ENCODE assay signal across 1 cellular context in genomic region chr19:54137913-54138776, GRCh38.
A peak's percentile ranks its signal among the peaks of the same experiment; 100 is the strongest.
TF ChIP-seq lines count a peak whose summit lies in the region.

No MANE protein-coding gene starts in this region.

TF ChIP-seq in WTC11, 78 proteins besides CTCF, POLR2A, EP300 and RAD21 (continued from another document):
- TF ChIP-seq GRHL2 (CRISPR knock-in tag; IDR thresholded peaks at IDR 0.05; ENCODE audit: insufficient replicate concordance, severe bottlenecking) (no peak), ZBTB43 (CRISPR knock-in tag; IDR thresholded peaks at IDR 0.05) (0 out of 2 replicates have a peak, but pooled peaks have one; percentile 7), ZNF423 (CRISPR knock-in tag; IDR thresholded peaks at IDR 0.05) (peak; percentile 55; the same call in 1 of the 2 replicates), PRDM15 (CRISPR knock-in tag; IDR thresholded peaks at IDR 0.05) (no peak), E2F4 (CRISPR knock-in tag; IDR thresholded peaks at IDR 0.05; ENCODE audit: borderline replicate concordance, low read depth) (no peak), MAX (CRISPR knock-in tag; IDR thresholded peaks at IDR 0.05) (no peak), ZNF416 (CRISPR knock-in tag; IDR thresholded peaks at IDR 0.05) (no peak), JAZF1 (CRISPR knock-in tag; IDR thresholded peaks at IDR 0.05) (no peak), NFYB (CRISPR knock-in tag; conservative IDR thresholded peaks at IDR 0.05; ENCODE audit: low read depth) (no peak), CREB1 (CRISPR knock-in tag; IDR thresholded peaks at IDR 0.05) (no peak), NFATC4 (CRISPR knock-in tag; IDR thresholded peaks at IDR 0.05) (no peak), RELA (CRISPR knock-in tag; IDR thresholded peaks at IDR 0.05; ENCODE audit: borderline replicate concordance) (peak; percentile 55; the same call in 1 of the 2 replicates), USF2 (CRISPR knock-in tag; IDR thresholded peaks at IDR 0.05) (no peak)
